ENCODE assay signal across 11 cellular contexts in genomic region chr22:22103078-22103593, GRCh38.
A peak's percentile ranks its signal among the peaks of the same experiment; 100 is the strongest.
DNase-seq lines count a peak whose midpoint lies in the region; TF ChIP-seq lines count a peak whose summit lies in the region.
"Had no signal": no experiment of that assay in that cellular context is flagged by ENCODE, and none has a peak within 500 bp of the region (broad histone marks: within the 10 kb centered on the region; RNA-seq: fewer than 3 reads in every experiment).

No MANE protein-coding gene starts in this region.

- H3K4me3 Mint-ChIP-seq in immature natural killer cell: no peak overlapping the region
- H3K4me3 Mint-ChIP-seq: activated naive CD4-positive, alpha-beta T cell treated with anti-CD3 and anti-CD28 coated beads, Interleukin-2, amount 50 U/mL, for 24 hours had no signal

- H3K79me2 ChIP-seq in KMS-11 (ENCODE audit: insufficient read depth, low read depth) (no peaks in the 10 kb centered on the region), trophoblast cell (ENCODE audit: control insufficient read depth, insufficient read depth, low read length, poor library complexity) (no peaks in the 10 kb centered on the region)

- H3K36me3 Mint-ChIP-seq in immature natural killer cell: no peaks in the 10 kb centered on the region
- H3K36me3 Mint-ChIP-seq: activated naive CD4-positive, alpha-beta T cell treated with anti-CD3 and anti-CD28 coated beads, Interleukin-2, amount 50 U/mL, for 24 hours had no signal

- no peak overlapping the region for H3K14ac ChIP-seq in trophoblast cell (ENCODE audit: low read length)

- intact Hi-C loops in uterus (cut with DNase I; ENCODE audit: low total_unique reads): no loop called here

- H3K4ac ChIP-seq in trophoblast cell (ENCODE audit: low read depth, low read length): no peak overlapping the region

- H3K27ac ChIP-seq in KMS-11: no peak overlapping the region
- H3K27ac ChIP-seq in trophoblast cell (ENCODE audit: low read depth, low read length): no peak overlapping the region
- no peak overlapping the region for H3K27ac ChIP-seq in uterus
- H3K27ac ChIP-seq: SK-N-MC, tibial artery had no signal

- no peak overlapping the region for H3K9ac ChIP-seq in KMS-11
- no peak overlapping the region for H3K9ac ChIP-seq in trophoblast cell (ENCODE audit: low read length)

- DNase-seq in NCI-H82 (lab: John Stamatoyannopoulos, UW): peak; percentile 16
- DNase-seq in NCI-H82 treated with DMSO at 0.1 percent for 48 hours (lab: John Stamatoyannopoulos, UW; ENCODE audit: unreplicated experiment): no peak
- DNase-seq in choroid plexus epithelial cell (ENCODE audit: low read depth): peak; percentile 13
- peak; percentile 19 to 53 for DNase-seq in trophoblast cell
- DNase-seq in COR-L47 (lab: John Stamatoyannopoulos, UW): no peak
- no peak for DNase-seq in immature natural killer cell
- DNase-seq in uterus: no peak
- DNase-seq: tibial artery had no signal

- TF ChIP-seq CTCF in KMS-11 (conservative IDR thresholded peaks at IDR 0.05; ENCODE audit: low read depth, low read length) (peak; percentile 51), choroid plexus epithelial cell (conservative IDR thresholded peaks at IDR 0.05; ENCODE audit: low read depth, low read length) (peak; percentile 64), uterus (IDR thresholded peaks at IDR 0.05) (no peak)

- H2AK5ac ChIP-seq in trophoblast cell (ENCODE audit: low read length): no peak overlapping the region

- H3K4me3 ChIP-seq in KMS-11 (IDR thresholded peaks at IDR 0.05; ENCODE audit: insufficient read depth, low read depth, low read length) (no peak overlapping the region), choroid plexus epithelial cell (ENCODE audit: low read depth, low read length) (no peak overlapping the region), trophoblast cell (ENCODE audit: low read depth, low read length) (no peak overlapping the region), uterus (no peak overlapping the region)
- H3K4me3 ChIP-seq: SK-N-MC, tibial artery had no signal

- no peak overlapping the region for H3K18ac ChIP-seq in trophoblast cell (ENCODE audit: low read length)

- no peaks in the 10 kb centered on the region for H3K36me3 ChIP-seq in KMS-11 (ENCODE audit: insufficient read depth)
- H3K36me3 ChIP-seq in trophoblast cell (ENCODE audit: control insufficient read depth in 1 of 2, insufficient read depth in 2 of 2, low read length in 2 of 2): no peaks in the 10 kb centered on the region
- H3K36me3 ChIP-seq in uterus: no peaks in the 10 kb centered on the region
- H3K36me3 ChIP-seq: tibial artery had no signal

- H3K4me1 ChIP-seq in KMS-11 (ENCODE audit: low read depth, poor library complexity, severe bottlenecking) (no peaks in the 10 kb centered on the region), trophoblast cell (ENCODE audit: control insufficient read depth in 1 of 2, insufficient read depth in 2 of 2, low read length in 2 of 2) (no peaks in the 10 kb centered on the region), uterus (no peaks in the 10 kb centered on the region)
- H3K4me1 ChIP-seq: tibial artery had no signal

- H3K23ac ChIP-seq in trophoblast cell (ENCODE audit: low read length): no peak overlapping the region

- no peaks in the 10 kb centered on the region for H3K27me3 ChIP-seq in KMS-11 (ENCODE audit: insufficient read depth, low read depth)
- H3K27me3 ChIP-seq in trophoblast cell (ENCODE audit: insufficient read depth, low read length): no peaks in the 10 kb centered on the region
- no peaks in the 10 kb centered on the region for H3K27me3 ChIP-seq in uterus

- no peak overlapping the region for H3K4me2 ChIP-seq in KMS-11
- H3K4me2 ChIP-seq in trophoblast cell (ENCODE audit: low read length): no peak overlapping the region

- no peak overlapping the region for H4K91ac ChIP-seq in trophoblast cell (ENCODE audit: low read depth, low read length)

- H2BK120ac ChIP-seq in trophoblast cell (ENCODE audit: insufficient read depth, low read length, poor library complexity): no peak overlapping the region

- peaks cover 0 to 7% (median 0%) of the 10 kb centered on the region in 3 donors for H3K27me3 Mint-ChIP-seq in immature natural killer cell (ENCODE audit: low read depth in 3 of 3)

- no CpG with 5 or more reads among the region's 6 CpGs for WGBS in trophoblast cell (ENCODE audit: extremely low coverage, insufficient coverage, insufficient read length)

- TF ChIP-seq POLR2A in uterus (IDR thresholded peaks at IDR 0.05): no peak

- H2BK12ac ChIP-seq in trophoblast cell (ENCODE audit: low read length): no peak overlapping the region

- peaks cover 4% of the 10 kb centered on the region for H3K9me3 ChIP-seq in trophoblast cell (ENCODE audit: insufficient read depth, low read depth, low read length)
- H3K9me3 ChIP-seq in uterus: no peaks in the 10 kb centered on the region
- H3K9me3 ChIP-seq: tibial artery had no signal

- no peak overlapping the region for H4K8ac ChIP-seq in trophoblast cell (ENCODE audit: low read depth, low read length)

- H3K9me3 Mint-ChIP-seq in immature natural killer cell: no peaks in the 10 kb centered on the region
- H3K9me3 Mint-ChIP-seq: activated naive CD4-positive, alpha-beta T cell treated with anti-CD3 and anti-CD28 coated beads, Interleukin-2, amount 50 U/mL, for 24 hours had no signal

- no peak overlapping the region for H2BK5ac ChIP-seq in trophoblast cell (ENCODE audit: low read depth, low read length, poor library complexity)

- H3K27ac Mint-ChIP-seq in immature natural killer cell: no peak overlapping the region
- H3K27ac Mint-ChIP-seq: activated naive CD4-positive, alpha-beta T cell treated with anti-CD3 and anti-CD28 coated beads, Interleukin-2, amount 50 U/mL, for 24 hours had no signal

- H2AFZ ChIP-seq in KMS-11 (ENCODE audit: low read depth): no peak overlapping the region
- H2AFZ ChIP-seq in trophoblast cell (ENCODE audit: insufficient read depth, low read length, poor library complexity): no peak overlapping the region

- no peaks in the 10 kb centered on the region for H4K20me1 ChIP-seq in KMS-11 (ENCODE audit: insufficient read depth)

- H4K12ac ChIP-seq in trophoblast cell (ENCODE audit: low read depth, low read length): no peak overlapping the region

- H3K79me1 ChIP-seq in trophoblast cell (ENCODE audit: low read length): no peaks in the 10 kb centered on the region

- no peaks in the 10 kb centered on the region for H3K4me1 Mint-ChIP-seq in immature natural killer cell
- H3K4me1 Mint-ChIP-seq: activated naive CD4-positive, alpha-beta T cell treated with anti-CD3 and anti-CD28 coated beads, Interleukin-2, amount 50 U/mL, for 24 hours had no signal

Comparison
In these comparisons a context has a peak if more than half of its experiments do, and no peak if none do; other contexts are left out.
1. DNase-seq: peak in NCI-H82 (single experiment), choroid plexus epithelial cell (single experiment) and trophoblast cell (2 of 2); none in NCI-H82 treated with DMSO at 0.1 percent for 48 hours (single experiment), COR-L47 (single experiment), immature natural killer cell (0 of 3) and uterus (0 of 2).
2. CTCF ChIP-seq: peak in KMS-11 (single experiment) and choroid plexus epithelial cell (single experiment); none in uterus (0 of 4).